Comparison of ENCODE assay signal across 20 cellular contexts in the genomic region with DNA sequence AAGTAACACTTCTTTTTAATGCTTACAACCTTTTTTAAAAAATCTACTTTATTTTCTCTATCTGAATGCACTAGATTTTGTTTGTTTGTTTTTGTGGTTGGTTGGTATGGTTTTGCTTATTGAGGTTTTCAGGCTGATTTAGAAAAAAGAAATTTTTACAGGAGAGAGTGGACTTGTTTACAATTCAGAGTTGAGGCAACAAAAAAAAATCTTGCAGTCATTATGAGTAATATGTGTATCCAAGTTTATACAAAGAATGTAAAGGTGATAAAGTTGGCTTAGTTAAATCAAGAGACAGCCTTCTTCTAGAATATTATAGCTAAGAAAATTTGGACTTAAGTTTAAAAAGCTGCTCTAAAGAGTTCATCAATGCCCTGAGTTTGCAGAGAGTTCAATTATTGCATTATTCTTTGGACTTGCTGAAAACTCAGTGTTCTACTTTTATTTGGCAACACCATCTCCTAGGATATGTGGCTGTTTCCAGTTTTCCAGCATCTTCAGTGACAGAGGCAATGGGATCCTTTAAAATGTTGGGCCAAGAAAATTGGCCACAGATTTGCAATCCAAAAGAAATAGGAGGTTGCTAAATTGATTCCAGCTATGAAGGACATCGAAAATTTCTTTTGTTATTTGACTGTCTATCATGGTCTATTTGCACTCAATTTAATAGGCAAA. TPM values are rescaled to one million over a fixed set of nuclear protein-coding genes. Genes with fewer than 3 reads are reported as not detected.
A peak's percentile ranks its signal among the peaks of the same experiment; 100 is the strongest.
DNase-seq lines count a peak whose midpoint lies in the region; ATAC-seq and TF ChIP-seq lines count a peak whose summit lies in the region.
"Had no signal": no experiment of that assay in that cellular context is flagged by ENCODE, and none has a peak within 500 bp of the region (broad histone marks: within the 10 kb centered on the region; RNA-seq: fewer than 3 reads in every experiment).

No MANE protein-coding gene starts in this region.

- TF ChIP-seq CTCF in endodermal cell (conservative IDR thresholded peaks at IDR 0.05): no peak
- no peak for TF ChIP-seq CTCF in gastrocnemius medialis (IDR thresholded peaks at IDR 0.05 in 4 of 5, conservative IDR thresholded peaks at IDR 0.05 in 1 of 5)

- ATAC-seq in gastrocnemius medialis (peak; percentile 30 to 47), HG02852 (IDR thresholded peaks at IDR 0.05; ENCODE audit: unreplicated experiment) (no peak)
- ATAC-seq: SK-N-SH treated with all-trans-retinoic acid at 6 μM for 48 hours had no signal

- TF ChIP-seq POLR2A in gastrocnemius medialis (IDR thresholded peaks at IDR 0.05): no peak

- intact Hi-C loops in gastrocnemius medialis (cut with DNase I; ENCODE audit: low total_unique reads): no loop called here

- H3K27ac Mint-ChIP-seq in endodermal cell: peak overlapping the region; percentile 44
- H3K27ac Mint-ChIP-seq: H9 had no signal

- in situ Hi-C loops in gastrocnemius medialis (cut with MboI; ENCODE audit: low sequenced_read_pairs in 4 of 4): no loop called here

- H3K27ac ChIP-seq in endodermal cell (ENCODE audit: low read depth, low read length) (no peak overlapping the region), gastrocnemius medialis (no peak overlapping the region)
- H3K27ac ChIP-seq: C4-2B, KMS-11 had no signal

- 84 to 100% methylated on average over 1 of the region's 1 CpG for WGBS in endodermal cell (ENCODE audit: insufficient coverage in 1 of 2, insufficient read length in 1 of 2), 2 experiments

- no peaks in the 10 kb centered on the region for H3K36me3 ChIP-seq in endodermal cell (ENCODE audit: control insufficient read depth, insufficient read depth, low read length)
- no peaks in the 10 kb centered on the region for H3K36me3 ChIP-seq in gastrocnemius medialis

- no peak overlapping the region for H3K4me3 Mint-ChIP-seq in endodermal cell
- H3K4me3 Mint-ChIP-seq: H9 had no signal

- H3K9ac ChIP-seq in endodermal cell (ENCODE audit: extremely low read depth, low read length, poor library complexity, severe bottlenecking): no peak overlapping the region
- H3K9ac ChIP-seq: KMS-11 had no signal

- no peaks in the 10 kb centered on the region for H3K27me3 Mint-ChIP-seq in endodermal cell (ENCODE audit: insufficient read depth)

- DNase-seq in H4 (ENCODE audit: low spot score) (peak; percentile 9), NCI-H526 treated with DMSO at 0.1 percent for 48 hours (lab: John Stamatoyannopoulos, UW) (peak; percentile 21), endodermal cell (no peak), gastrocnemius medialis (no peak), NCI-H1930 (lab: John Stamatoyannopoulos, UW) (no peak), NCI-H146 (lab: John Stamatoyannopoulos, UW) (no peak)
- DNase-seq: ACHN, DMS79, H9, NCI-H1092, NCI-H1436 treated with DMSO at 0.1 percent for 48 hours, NCI-H2081, NCI-H774, OCI-M1, SIG-M5 had no signal

- no peaks in the 10 kb centered on the region for H3K9me3 Mint-ChIP-seq in endodermal cell
- H3K9me3 Mint-ChIP-seq: H9 had no signal

- peaks cover 7% of the 10 kb centered on the region for H3K36me3 Mint-ChIP-seq in endodermal cell (ENCODE audit: low read depth)

- no peaks in the 10 kb centered on the region for H3K27me3 ChIP-seq in endodermal cell (ENCODE audit: control insufficient read depth, insufficient read depth, low read length, poor library complexity, severe bottlenecking)
- H3K27me3 ChIP-seq in gastrocnemius medialis: no peaks in the 10 kb centered on the region

- H3K4me1 ChIP-seq in endodermal cell (ENCODE audit: control insufficient read depth, insufficient read depth, low read length): peaks cover 3% of the 10 kb centered on the region
- no peaks in the 10 kb centered on the region for H3K4me1 ChIP-seq in gastrocnemius medialis

- H3K4me3 ChIP-seq in endodermal cell (ENCODE audit: low read length): no peak overlapping the region
- no peak overlapping the region for H3K4me3 ChIP-seq in gastrocnemius medialis

- H3K9me3 ChIP-seq in endodermal cell (ENCODE audit: control insufficient read depth, low read length) (no peaks in the 10 kb centered on the region), gastrocnemius medialis (no peaks in the 10 kb centered on the region)

- peaks cover 10% of the 10 kb centered on the region for H3K4me1 Mint-ChIP-seq in endodermal cell

RNA-seq across cellular contexts. Expression of gene STK32A, which starts 10.7 kb away (rescaled TPM):
- total RNA-seq in H4 (2014; rRNA removed; shearing (Covaris generic)): 0.04 and 0.77 TPM in 2 replicates
- total RNA-seq in endodermal cell (10 to 100 TPM in 1 of 2 donors, 1 to 10 TPM in 1; 9.8 to 21.8 TPM), gastrocnemius medialis (1 to 10 TPM in 2 of 4 donors, under 1 TPM in 2; 0.04 to 1.7 (median 0.80) TPM)
- 1.9 TPM for polyA plus RNA-seq in endodermal cell (2013, experiment 1 of 2)
- 2.9 TPM for polyA plus RNA-seq in endodermal cell (2013, experiment 2 of 2)
- total RNA-seq: HT-29 had no signal

Comparison
In these comparisons a context has a peak if more than half of its experiments do, and no peak if none do; other contexts are left out.
1. DNase-seq: peak in H4 (single experiment) and NCI-H526 treated with DMSO at 0.1 percent for 48 hours (single experiment); none in endodermal cell (single experiment), gastrocnemius medialis (0 of 2), NCI-H1930 (0 of 2) and NCI-H146 (single experiment).